Comparison of ENCODE assay signal across 1 cellular context in the genomic region with DNA sequence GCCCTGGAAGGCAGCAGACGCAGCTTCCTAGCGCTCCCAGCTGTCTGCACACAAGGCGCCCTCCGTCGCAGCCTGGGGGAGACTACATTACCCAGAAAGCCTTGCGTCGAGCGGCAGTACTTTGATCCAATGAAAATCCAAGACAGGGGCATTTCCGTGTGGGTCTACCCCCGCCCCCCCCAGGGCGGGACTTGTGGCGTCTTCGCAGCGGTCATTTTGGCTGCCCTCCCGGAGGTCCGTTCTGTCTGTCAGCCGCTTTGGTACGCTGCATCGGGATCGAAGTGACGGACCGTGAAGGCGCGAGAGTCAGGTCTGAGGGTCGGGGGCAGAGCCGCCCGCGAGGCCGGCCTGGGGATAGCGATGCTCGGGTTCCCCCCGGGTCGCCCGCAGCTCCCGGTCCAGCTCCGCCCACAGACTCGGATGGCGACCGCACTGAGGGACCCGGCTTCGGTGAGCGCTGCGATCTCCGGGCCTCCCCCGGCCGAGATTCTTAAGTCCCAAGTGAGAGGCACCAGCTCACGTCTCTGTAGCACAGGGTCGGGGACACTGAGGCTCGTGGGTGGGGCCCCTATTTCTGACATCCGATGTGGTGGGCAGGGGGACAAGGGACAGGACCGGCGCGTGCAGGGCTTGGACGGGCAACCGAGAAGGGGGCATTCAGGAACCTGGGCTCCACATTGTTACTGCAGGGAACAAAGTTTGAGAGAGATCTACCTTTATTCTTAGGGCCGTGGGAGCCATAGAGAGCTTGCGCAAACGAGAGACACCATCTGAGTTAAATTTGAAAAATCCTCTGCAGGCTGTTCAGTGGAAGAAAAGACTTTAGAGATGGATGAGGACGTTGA.
TF ChIP-seq lines count a peak whose summit lies in the region.

Gene ZNF211 (plus strand): TSS at position 182 of the 845 bp plus-strand sequence. CDS start 179 bp downstream, at position 361.

TF ChIP-seq in K562, 482 proteins besides CTCF, POLR2A, EP300 and RAD21 (continued from another document and continues in another):
- TF ChIP-seq L3MBTL2 (IDR thresholded peaks at IDR 0.05) (peak; percentile 58), ILF3 (IDR thresholded peaks at IDR 0.05; ENCODE audit: borderline replicate concordance) (no peak), ZBTB1 (CRISPR knock-in tag; IDR thresholded peaks at IDR 0.05; ENCODE audit: borderline replicate concordance, low read depth) (no peak), SMARCB1 (IDR thresholded peaks at IDR 0.05; ENCODE audit: insufficient read length, low read depth) (no peak), MLX (CRISPR knock-in tag; conservative IDR thresholded peaks at IDR 0.05) (0 out of 4 replicates have a peak, but pooled peaks of 1 of the 2 experiments have one; percentile 48), RBBP5 (IDR thresholded peaks at IDR 0.05; ENCODE audit: borderline replicate concordance, insufficient read depth, low read length, poor library complexity, severe bottlenecking) (peak; percentile 82), ESRRA (IDR thresholded peaks at IDR 0.05; ENCODE audit: borderline replicate concordance, low read depth) (peak; percentile 28; the same call in 1 of the 2 replicates), KDM2B (CRISPR knock-in tag; IDR thresholded peaks at IDR 0.05) (no peak), GATA2 (CRISPR knock-in tag; IDR thresholded peaks at IDR 0.05) (no peak), FOXK1 (CRISPR knock-in tag; IDR thresholded peaks at IDR 0.05; ENCODE audit: borderline replicate concordance) (no peak), SIX5 (IDR thresholded peaks at IDR 0.05; ENCODE audit: borderline replicate concordance in 1 of 2, insufficient read depth in 1 of 2, low read depth in 1 of 2, low read length in 2 of 2) (peak; percentile 79 to 88), MXI1 (IDR thresholded peaks at IDR 0.05; ENCODE audit: low read depth, low read length) (0 out of 2 replicates have a peak, but pooled peaks have one; percentile 19), YY1 (IDR thresholded peaks at IDR 0.05; ENCODE audit: borderline replicate concordance in 1 of 3, control insufficient read depth in 1 of 3, extremely low read depth in 1 of 3, insufficient read depth in 3 of 3, insufficient read length in 1 of 3, insufficient replicate concordance in 2 of 3, low read depth in 1 of 3, low read length in 2 of 3) (peak in 2 of 3 experiments; percentile 62 to 82), HDAC1 (IDR thresholded peaks at IDR 0.05) (peak in 1 of 2 experiments; percentile 32; a peak in 1 of 4 replicates), JUND (IDR thresholded peaks at IDR 0.05; ENCODE audit: borderline replicate concordance, low read depth, low read length) (peak; percentile 45; the same call in 1 of the 2 replicates), JUND (tag; IDR thresholded peaks at IDR 0.05; ENCODE audit: borderline replicate concordance, low read depth, low read length) (no peak), PHF8 (IDR thresholded peaks at IDR 0.05; ENCODE audit: borderline replicate concordance, low read length) (peak; percentile 73; the same call in 1 of the 2 replicates), HLTF (IDR thresholded peaks at IDR 0.05) (no peak), HNRNPH1 (optimal IDR thresholded peaks at IDR 0.05; ENCODE audit: low read depth, low read length) (no peak), GABPB1 (CRISPR knock-in tag; IDR thresholded peaks at IDR 0.05) (peak; percentile 93), ELF2 (CRISPR knock-in tag; IDR thresholded peaks at IDR 0.05) (peak; percentile 68), CREM (IDR thresholded peaks at IDR 0.05; ENCODE audit: low read depth) (peak; percentile 85), USF1 (CRISPR knock-in tag; IDR thresholded peaks at IDR 0.05) (no peak), ZBTB40 (IDR thresholded peaks at IDR 0.05) (peak; percentile 91), ZBTB40 (CRISPR knock-in tag; IDR thresholded peaks at IDR 0.05) (no peak), POLR2G (IDR thresholded peaks at IDR 0.05; ENCODE audit: low read depth, low read length) (peak; percentile 83), MYBL2 (IDR thresholded peaks at IDR 0.05; ENCODE audit: low read depth) (no peak), MYBL2 (CRISPR knock-in tag; IDR thresholded peaks at IDR 0.05; ENCODE audit: borderline replicate concordance) (no peak), KLF13 (tag; IDR thresholded peaks at IDR 0.05; ENCODE audit: borderline replicate concordance, low read depth) (no peak), HNRNPLL (IDR thresholded peaks at IDR 0.05; ENCODE audit: low read depth, low read length, poor library complexity, severe bottlenecking) (no peak), MBD2 (IDR thresholded peaks at IDR 0.05; ENCODE audit: borderline replicate concordance, low read depth) (peak; percentile 94), ZNF140 (CRISPR knock-in tag; IDR thresholded peaks at IDR 0.05) (no peak), RBFOX2 (IDR thresholded peaks at IDR 0.05; ENCODE audit: low read depth, low read length) (peak; percentile 82), RBM17 (IDR thresholded peaks at IDR 0.05; ENCODE audit: borderline replicate concordance, low read depth, low read length) (no peak), ATF4 (CRISPR knock-in tag; IDR thresholded peaks at IDR 0.05) (no peak), MAZ (CRISPR knock-in tag; conservative IDR thresholded peaks at IDR 0.05 in 1 of 2, IDR thresholded peaks at IDR 0.05 in 1 of 2) (peak; percentile 73 to 82), RFX5 (IDR thresholded peaks at IDR 0.05; ENCODE audit: low read depth, low read length) (no peak), HDAC3 (IDR thresholded peaks at IDR 0.05; ENCODE audit: borderline replicate concordance, partially characterized antibody) (no peak), CTBP1 (IDR thresholded peaks at IDR 0.05; ENCODE audit: borderline replicate concordance) (peak; percentile 34; the same call in 1 of the 2 replicates), ZC3H8 (IDR thresholded peaks at IDR 0.05) (no peak)
- TF ChIP-seq, protein P1, sequence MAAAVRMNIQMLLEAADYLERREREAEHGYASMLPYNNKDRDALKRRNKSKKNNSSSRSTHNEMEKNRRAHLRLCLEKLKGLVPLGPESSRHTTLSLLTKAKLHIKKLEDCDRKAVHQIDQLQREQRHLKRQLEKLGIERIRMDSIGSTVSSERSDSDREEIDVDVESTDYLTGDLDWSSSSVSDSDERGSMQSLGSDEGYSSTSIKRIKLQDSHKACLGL (CRISPR knock-in tag; IDR thresholded peaks at IDR 0.05; ENCODE audit: borderline replicate concordance, poor library complexity, severe bottlenecking) = no peak
- TF ChIP-seq, protein P2, sequence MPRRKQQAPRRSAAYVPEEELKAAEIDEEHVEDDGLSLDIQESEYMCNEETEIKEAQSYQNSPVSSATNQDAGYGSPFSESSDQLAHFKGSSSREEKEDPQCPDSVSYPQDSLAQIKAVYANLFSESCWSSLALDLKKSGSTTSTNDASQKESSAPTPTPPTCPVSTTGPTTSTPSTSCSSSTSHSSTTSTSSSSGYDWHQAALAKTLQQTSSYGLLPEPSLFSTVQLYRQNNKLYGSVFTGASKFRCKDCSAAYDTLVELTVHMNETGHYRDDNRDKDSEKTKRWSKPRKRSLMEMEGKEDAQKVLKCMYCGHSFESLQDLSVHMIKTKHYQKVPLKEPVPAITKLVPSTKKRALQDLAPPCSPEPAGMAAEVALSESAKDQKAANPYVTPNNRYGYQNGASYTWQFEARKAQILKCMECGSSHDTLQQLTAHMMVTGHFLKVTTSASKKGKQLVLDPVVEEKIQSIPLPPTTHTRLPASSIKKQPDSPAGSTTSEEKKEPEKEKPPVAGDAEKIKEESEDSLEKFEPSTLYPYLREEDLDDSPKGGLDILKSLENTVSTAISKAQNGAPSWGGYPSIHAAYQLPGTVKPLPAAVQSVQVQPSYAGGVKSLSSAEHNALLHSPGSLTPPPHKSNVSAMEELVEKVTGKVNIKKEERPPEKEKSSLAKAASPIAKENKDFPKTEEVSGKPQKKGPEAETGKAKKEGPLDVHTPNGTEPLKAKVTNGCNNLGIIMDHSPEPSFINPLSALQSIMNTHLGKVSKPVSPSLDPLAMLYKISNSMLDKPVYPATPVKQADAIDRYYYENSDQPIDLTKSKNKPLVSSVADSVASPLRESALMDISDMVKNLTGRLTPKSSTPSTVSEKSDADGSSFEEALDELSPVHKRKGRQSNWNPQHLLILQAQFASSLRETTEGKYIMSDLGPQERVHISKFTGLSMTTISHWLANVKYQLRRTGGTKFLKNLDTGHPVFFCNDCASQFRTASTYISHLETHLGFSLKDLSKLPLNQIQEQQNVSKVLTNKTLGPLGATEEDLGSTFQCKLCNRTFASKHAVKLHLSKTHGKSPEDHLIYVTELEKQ (CRISPR knock-in tag; IDR thresholded peaks at IDR 0.05) = no peak
- TF ChIP-seq, protein P3, sequence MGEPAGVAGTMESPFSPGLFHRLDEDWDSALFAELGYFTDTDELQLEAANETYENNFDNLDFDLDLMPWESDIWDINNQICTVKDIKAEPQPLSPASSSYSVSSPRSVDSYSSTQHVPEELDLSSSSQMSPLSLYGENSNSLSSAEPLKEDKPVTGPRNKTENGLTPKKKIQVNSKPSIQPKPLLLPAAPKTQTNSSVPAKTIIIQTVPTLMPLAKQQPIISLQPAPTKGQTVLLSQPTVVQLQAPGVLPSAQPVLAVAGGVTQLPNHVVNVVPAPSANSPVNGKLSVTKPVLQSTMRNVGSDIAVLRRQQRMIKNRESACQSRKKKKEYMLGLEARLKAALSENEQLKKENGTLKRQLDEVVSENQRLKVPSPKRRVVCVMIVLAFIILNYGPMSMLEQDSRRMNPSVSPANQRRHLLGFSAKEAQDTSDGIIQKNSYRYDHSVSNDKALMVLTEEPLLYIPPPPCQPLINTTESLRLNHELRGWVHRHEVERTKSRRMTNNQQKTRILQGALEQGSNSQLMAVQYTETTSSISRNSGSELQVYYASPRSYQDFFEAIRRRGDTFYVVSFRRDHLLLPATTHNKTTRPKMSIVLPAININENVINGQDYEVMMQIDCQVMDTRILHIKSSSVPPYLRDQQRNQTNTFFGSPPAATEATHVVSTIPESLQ (CRISPR knock-in tag; IDR thresholded peaks at IDR 0.05) = no peak
